Comparison of ENCODE assay signal across 28 cellular contexts in genomic region chr18:57211412-57211750, GRCh38.
"Had no signal": no experiment of that assay in that cellular context is flagged by ENCODE, and none has a peak within 500 bp of the region (broad histone marks: within the 10 kb centered on the region; RNA-seq: fewer than 3 reads in every experiment).

No MANE protein-coding gene starts in this region.

- FAIRE-seq: astrocyte, endothelial cell of umbilical vein, kidney had no signal

- H3K9me3 ChIP-seq: right atrium auricular region, suprapubic skin, tibial artery had no signal

- H2AFZ ChIP-seq: neural progenitor cell had no signal

- H3K4me3 ChIP-seq: neural progenitor cell, right atrium auricular region, stomach, suprapubic skin, tibial artery had no signal

- ATAC-seq: activated CD4-positive, CD25-positive, alpha-beta regulatory T cell treated with anti-CD3 and anti-CD28 coated beads, Interleukin-2, amount 50 U/mL, for 24 hours; naive thymus-derived CD8-positive, alpha-beta T cell; stimulated activated naive B cell treated with anti-CD40 and anti-IgM and Interleukin-4, amounts not matched to agents 10 μg/mL and 1 μg/mL and 100 μg/mL, for 72 hours; T-helper 17 cell had no signal

- H3K27ac ChIP-seq: brain microvascular endothelial cell, neural progenitor cell, right atrium auricular region, stomach, suprapubic skin, tibial artery, WERI-Rb-1 had no signal

- H3K9ac ChIP-seq: neural progenitor cell had no signal

- H3K36me3 ChIP-seq: brain microvascular endothelial cell, neural progenitor cell, right atrium auricular region, stomach, suprapubic skin, tibial artery, WERI-Rb-1 had no signal

- DNase-seq: activated CD4-positive, alpha-beta T cell treated with anti-CD3 and anti-CD28 coated beads for 48 hours; activated CD4-positive, alpha-beta T cell treated with anti-CD3 and anti-CD28 coated beads, Interleukin-2, amount 50 U/mL, for 48 hours; activated CD8-positive, alpha-beta memory T cell treated with anti-CD3 and anti-CD28 coated beads for 24 hours; activated gamma-delta T cell; activated naive CD4-positive, alpha-beta T cell treated with anti-CD3 and anti-CD28 coated beads, Interleukin-2, amount 10 ng/mL, durations not matched to agents 7 days and 5 days; activated naive CD8-positive, alpha-beta T cell treated with anti-CD3 and anti-CD28 coated beads, Interleukin-2, amount 10 ng/mL, durations not matched to agents 7 days and 5 days; brain microvascular endothelial cell; central memory CD4-positive, alpha-beta T cell; foreskin fibroblast; hippocampal formation; immature natural killer cell; kidney; midbrain; naive thymus-derived CD8-positive, alpha-beta T cell; stimulated activated CD4-positive, alpha-beta T cell treated with anti-CD3 and anti-CD28 coated beads, Interleukin-15, amount 100 ng/mL, for 24 hours; stimulated activated CD4-positive, alpha-beta T cell treated with anti-CD3 and anti-CD28 coated beads, Interleukin-2, amount 100 ng/mL, for 24 hours; stimulated activated naive B cell treated with anti-CD40 and anti-IgM and Interleukin-4, amounts not matched to agents 10 μg/mL and 1 μg/mL and 100 μg/mL, for 72 hours; stomach; T-helper 17 cell; T1000; tibial artery; WERI-Rb-1 had no signal

- H3K27me3 ChIP-seq: brain microvascular endothelial cell, right atrium auricular region had no signal
